ENCODE assay signal across 8 cellular contexts in genomic region chr6:154732538-154732823, GRCh38. TPM values are rescaled to one million over a fixed set of nuclear protein-coding genes. Genes with fewer than 3 reads are reported as not detected.
DNase-seq lines count a peak whose midpoint lies in the region; ATAC-seq, FAIRE-seq and TF ChIP-seq lines count a peak whose summit lies in the region.

No MANE protein-coding gene starts in this region.

- H3K36me3 ChIP-seq in SJSA1 (peaks cover 26% of the 10 kb centered on the region), fibroblast of lung (ENCODE audit: control insufficient read depth, insufficient read depth, low read length) (no peaks in the 10 kb centered on the region)

- peaks cover 19% of the 10 kb centered on the region for H3K4me1 ChIP-seq in SJSA1 (replicated peaks)
- H3K4me1 ChIP-seq in fibroblast of lung (ENCODE audit: control insufficient read depth, extremely low read depth, insufficient read depth, low read length): peaks cover 2% of the 10 kb centered on the region

- FAIRE-seq in H54 (lab: Jason Lieb, UNC): no peak

- no peaks in the 10 kb centered on the region for H4K20me1 ChIP-seq in fibroblast of lung (ENCODE audit: control insufficient read depth, extremely low read depth, insufficient read depth, low read length)

- H3K4me3 ChIP-seq in SJSA1: peak overlapping the region; percentile 96
- H3K4me3 ChIP-seq in fibroblast of lung (replicated peaks in 1 of 4; ENCODE audit: control extremely low read depth in 1 of 4, insufficient read depth in 1 of 4, low read depth in 3 of 4, low read length in 4 of 4): peak overlapping the region; percentile 55 to 85 (median 84)
- H3K4me3 ChIP-seq in retinal pigment epithelial cell (ENCODE audit: low read length): peak overlapping the region; percentile 75

- TF ChIP-seq CTCF in fibroblast of lung (conservative IDR thresholded peaks at IDR 0.05 in 1 of 2, IDR thresholded peaks at IDR 0.05 in 1 of 2; ENCODE audit: low read depth in 1 of 2, low read length in 2 of 2): no peak
- no peak for TF ChIP-seq CTCF in retinal pigment epithelial cell (conservative IDR thresholded peaks at IDR 0.05; ENCODE audit: low read depth, low read length)

- H3K79me2 ChIP-seq in fibroblast of lung (ENCODE audit: control insufficient read depth, insufficient read depth, low read length): peaks cover 34% of the 10 kb centered on the region

- H3K27me3 ChIP-seq in SJSA1 (replicated peaks) (no peaks in the 10 kb centered on the region), fibroblast of lung (ENCODE audit: control insufficient read depth, insufficient read depth, low read length) (no peaks in the 10 kb centered on the region)

- DNase-seq in H54 (ENCODE audit: insufficient read length, low spot score): no peak
- DNase-seq in SJSA1 (ENCODE audit: low read depth in 1 of 2, low spot score in 2 of 2): no peak
- no peak for DNase-seq in fibroblast of lung (ENCODE audit: low read depth in 2 of 2)
- DNase-seq in retinal pigment epithelial cell (ENCODE audit: low read depth): peak; percentile 12
- DNase-seq in NCI-H69 (lab: John Stamatoyannopoulos, UW): no peak
- DNase-seq in NK-92 treated with Interleukin-12 subunit alpha and Interleukin-12 subunit beta, amount 100 ng/mL, for 24 hours (lab: John Stamatoyannopoulos, UW): no peak

- no peaks in the 10 kb centered on the region for H3K9me3 ChIP-seq in SJSA1 (replicated peaks)
- H3K9me3 ChIP-seq in fibroblast of lung (ENCODE audit: control insufficient read depth, insufficient read depth, low read depth, low read length): no peaks in the 10 kb centered on the region

- ATAC-seq in GM21447 (IDR thresholded peaks at IDR 0.05; ENCODE audit: unreplicated experiment) (no peak), HG03342 (IDR thresholded peaks at IDR 0.05; ENCODE audit: unreplicated experiment) (no peak)

- H3K4me2 ChIP-seq in fibroblast of lung (ENCODE audit: extremely low read depth, insufficient read depth, low read length): peak overlapping the region; percentile 91

- peak; percentile 22; the same call in 1 of the 2 replicates for TF ChIP-seq POLR2A in H54 (IDR thresholded peaks at IDR 0.05; ENCODE audit: low read depth, low read length)

- H3K27ac ChIP-seq in SJSA1 (no peak overlapping the region), fibroblast of lung (ENCODE audit: insufficient read depth, low read length) (peak overlapping the region; percentile 98)

- H2AFZ ChIP-seq in fibroblast of lung (ENCODE audit: low read length): peak overlapping the region; percentile 92

- peak overlapping the region; percentile 98 for H3K9ac ChIP-seq in fibroblast of lung (ENCODE audit: insufficient read depth, low read length)

RNA-seq across cellular contexts. Expression of gene SCAF8, which starts 0.7 kb away (rescaled TPM):
- 18.2 and 28.8 TPM in 2 replicates for total RNA-seq in SJSA1 (2014; rRNA removed; shearing (Covaris generic))
- total RNA-seq in fibroblast of lung: 24.1 and 30.9 TPM in 2 replicates
- 28.5 and 32.2 TPM in 2 replicates for polyA plus RNA-seq in fibroblast of lung
- 19.6 and 19.8 TPM in 2 replicates for polyA plus RNA-seq in fibroblast of lung (2012)
- 16.6 and 20.8 TPM in 2 replicates for polyA minus RNA-seq in fibroblast of lung (ENCODE audit: low replicate concordance)
